ENCODE assay signal across 10 cellular contexts in genomic region chr2:242098445-242099128, GRCh38.
DNase-seq lines count a peak whose midpoint lies in the region; ATAC-seq lines count a peak whose summit lies in the region.
"Had no signal": no experiment of that assay in that cellular context is flagged by ENCODE, and none has a peak within 500 bp of the region (broad histone marks: within the 10 kb centered on the region; RNA-seq: fewer than 3 reads in every experiment).

No MANE protein-coding gene starts in this region.

- intact Hi-C loops in aorta (cut with DNase I): no loop called here

- H3K36me3 ChIP-seq in adipocyte (ENCODE audit: control insufficient read depth, insufficient read depth, low read length, severe bottlenecking): peaks cover 13% of the 10 kb centered on the region
- H3K36me3 ChIP-seq in aorta (ENCODE audit: control insufficient read depth in 1 of 2, insufficient read depth in 2 of 2, low read length in 1 of 2): peaks cover 0 to 5% of the 10 kb centered on the region in 2 donors
- H3K36me3 ChIP-seq: brain microvascular endothelial cell had no signal

- H3K4me1 Mint-ChIP-seq in activated naive CD8-positive, alpha-beta T cell (ENCODE audit: low read depth): peaks cover 11% of the 10 kb centered on the region
- peaks cover 6% of the 10 kb centered on the region for H3K4me1 Mint-ChIP-seq in activated naive CD8-positive, alpha-beta T cell treated with anti-CD3 and anti-CD28 coated beads, Interleukin-2, amount 50 U/mL, for 24 hours
- H3K4me1 Mint-ChIP-seq in stimulated activated memory B cell treated with anti-CD40 and anti-IgM and Interleukin-4, amounts not matched to agents 10 μg/mL and 1 μg/mL and 100 μg/mL, for 72 hours: peaks cover 33% of the 10 kb centered on the region

- no peaks in the 10 kb centered on the region for H3K4me1 ChIP-seq in adipocyte (ENCODE audit: control insufficient read depth, insufficient read depth, low read length)
- no peaks in the 10 kb centered on the region for H3K4me1 ChIP-seq in aorta (ENCODE audit: control insufficient read depth in 1 of 2, insufficient read depth in 2 of 2, low read length in 2 of 2)

- H3K4me3 ChIP-seq in adipocyte (ENCODE audit: low read length): no peak overlapping the region
- H3K4me3 ChIP-seq in aorta (ENCODE audit: low read length in 2 of 2): no peak overlapping the region

- H3K27me3 Mint-ChIP-seq in activated naive CD8-positive, alpha-beta T cell: no peaks in the 10 kb centered on the region
- no peaks in the 10 kb centered on the region for H3K27me3 Mint-ChIP-seq in activated naive CD8-positive, alpha-beta T cell treated with anti-CD3 and anti-CD28 coated beads, Interleukin-2, amount 50 U/mL, for 24 hours
- no peaks in the 10 kb centered on the region for H3K27me3 Mint-ChIP-seq in stimulated activated memory B cell treated with anti-CD40 and anti-IgM and Interleukin-4, amounts not matched to agents 10 μg/mL and 1 μg/mL and 100 μg/mL, for 72 hours

- no peaks in the 10 kb centered on the region for H3K9me3 Mint-ChIP-seq in activated naive CD8-positive, alpha-beta T cell (ENCODE audit: low read depth)
- H3K9me3 Mint-ChIP-seq in activated naive CD8-positive, alpha-beta T cell treated with anti-CD3 and anti-CD28 coated beads, Interleukin-2, amount 50 U/mL, for 24 hours: no peaks in the 10 kb centered on the region
- H3K9me3 Mint-ChIP-seq in stimulated activated memory B cell treated with anti-CD40 and anti-IgM and Interleukin-4, amounts not matched to agents 10 μg/mL and 1 μg/mL and 100 μg/mL, for 72 hours: no peaks in the 10 kb centered on the region

- H3K9me3 ChIP-seq in adipocyte (ENCODE audit: control insufficient read depth, low read length) (no peaks in the 10 kb centered on the region), aorta (ENCODE audit: control insufficient read depth, low read length) (no peaks in the 10 kb centered on the region)

- no peak overlapping the region for H3K27ac ChIP-seq in aorta (ENCODE audit: low read depth in 1 of 2, low read length in 2 of 2)
- H3K27ac ChIP-seq: brain microvascular endothelial cell had no signal

- no peak overlapping the region for H3K9ac ChIP-seq in adipocyte (ENCODE audit: low read length)

- WGBS in aorta, 2 donors: 89 to 90% methylated on average over 7 of the region's 7 CpGs

- H3K4me3 Mint-ChIP-seq in activated naive CD8-positive, alpha-beta T cell: no peak overlapping the region
- H3K4me3 Mint-ChIP-seq in activated naive CD8-positive, alpha-beta T cell treated with anti-CD3 and anti-CD28 coated beads, Interleukin-2, amount 50 U/mL, for 24 hours: no peak overlapping the region
- no peak overlapping the region for H3K4me3 Mint-ChIP-seq in stimulated activated memory B cell treated with anti-CD40 and anti-IgM and Interleukin-4, amounts not matched to agents 10 μg/mL and 1 μg/mL and 100 μg/mL, for 72 hours

- H3K36me3 Mint-ChIP-seq in activated naive CD8-positive, alpha-beta T cell: peaks cover 18% of the 10 kb centered on the region
- H3K36me3 Mint-ChIP-seq in activated naive CD8-positive, alpha-beta T cell treated with anti-CD3 and anti-CD28 coated beads, Interleukin-2, amount 50 U/mL, for 24 hours (ENCODE audit: low read depth): peaks cover 20% of the 10 kb centered on the region
- H3K36me3 Mint-ChIP-seq in stimulated activated memory B cell treated with anti-CD40 and anti-IgM and Interleukin-4, amounts not matched to agents 10 μg/mL and 1 μg/mL and 100 μg/mL, for 72 hours: peaks cover 33% of the 10 kb centered on the region

- in situ Hi-C loops in KBM-7 (cut with MboI; ENCODE audit: low pct_unique_long_range_greater_than_20kb, low sequenced_read_pairs): no loop called here

- peak overlapping the region; percentile 18 for H3K27ac Mint-ChIP-seq in activated naive CD8-positive, alpha-beta T cell
- H3K27ac Mint-ChIP-seq in activated naive CD8-positive, alpha-beta T cell treated with anti-CD3 and anti-CD28 coated beads, Interleukin-2, amount 50 U/mL, for 24 hours: no peak overlapping the region
- peak overlapping the region; percentile 54 for H3K27ac Mint-ChIP-seq in stimulated activated memory B cell treated with anti-CD40 and anti-IgM and Interleukin-4, amounts not matched to agents 10 μg/mL and 1 μg/mL and 100 μg/mL, for 72 hours

- no peaks in the 10 kb centered on the region for H3K27me3 ChIP-seq in adipocyte (replicated peaks; ENCODE audit: control insufficient read depth, insufficient read depth, low read length)
- H3K27me3 ChIP-seq in aorta (ENCODE audit: control insufficient read depth in 1 of 2, insufficient read depth in 2 of 2, low read length in 1 of 2): no peaks in the 10 kb centered on the region
- H3K27me3 ChIP-seq: brain microvascular endothelial cell had no signal

- ATAC-seq in activated naive CD8-positive, alpha-beta T cell treated with anti-CD3 and anti-CD28 coated beads, Interleukin-2, amount 50 U/mL, for 24 hours: no peak
- ATAC-seq in stimulated activated memory B cell treated with anti-CD40 and anti-IgM and Interleukin-4, amounts not matched to agents 10 μg/mL and 1 μg/mL and 100 μg/mL, for 72 hours: peak; percentile 86
- ATAC-seq in HG02571 (IDR thresholded peaks at IDR 0.05; ENCODE audit: unreplicated experiment) (no peak), HG03175 (IDR thresholded peaks at IDR 0.05; ENCODE audit: unreplicated experiment) (no peak), aorta (ENCODE audit: low FRiP score) (no peak)

- no peak for DNase-seq in activated naive CD8-positive, alpha-beta T cell treated with anti-CD3 and anti-CD28 coated beads, Interleukin-2, amount 50 U/mL, for 24 hours
- DNase-seq in KBM-7: peak; percentile 83
- peak; percentile 16 for DNase-seq in adipocyte (ENCODE audit: low read depth)
- DNase-seq in aorta: no peak
- DNase-seq: 8988T, brain microvascular endothelial cell had no signal

Comparison
In these comparisons a context has a peak if more than half of its experiments do, and no peak if none do; other contexts are left out.
1. DNase-seq: peak in KBM-7 (single experiment) and adipocyte (single experiment); none in activated naive CD8-positive, alpha-beta T cell treated with anti-CD3 and anti-CD28 coated beads, Interleukin-2, amount 50 U/mL, for 24 hours (single experiment) and aorta (0 of 2).